ENCODE assay signal across 17 cellular contexts in the genomic region with DNA sequence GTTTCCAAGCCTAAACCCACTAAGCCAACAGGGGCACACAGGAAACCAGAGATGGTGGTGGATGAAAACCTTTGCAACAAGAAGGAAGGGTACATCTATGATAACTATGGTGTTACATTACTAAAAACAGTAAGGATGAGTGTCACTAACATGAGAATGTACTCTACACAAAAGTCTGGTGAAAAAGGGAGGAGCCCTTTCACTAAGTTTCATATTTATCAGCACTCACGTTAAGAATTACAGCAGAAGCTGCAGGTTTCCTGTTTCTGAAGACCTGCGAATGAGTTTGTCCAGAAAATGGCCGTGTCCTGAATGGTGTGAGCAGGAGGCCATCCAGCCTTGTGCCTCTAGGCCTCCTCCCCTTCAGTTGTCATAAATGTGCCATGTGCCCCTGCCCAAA. TPM values are rescaled to one million over a fixed set of nuclear protein-coding genes. Genes with fewer than 3 reads are reported as not detected.
A peak's percentile ranks its signal among the peaks of the same experiment; 100 is the strongest.
DNase-seq lines count a peak whose midpoint lies in the region; ATAC-seq, FAIRE-seq and TF ChIP-seq lines count a peak whose summit lies in the region.
"Had no signal": no experiment of that assay in that cellular context is flagged by ENCODE, and none has a peak within 500 bp of the region (broad histone marks: within the 10 kb centered on the region; RNA-seq: fewer than 3 reads in every experiment).

No MANE protein-coding gene starts in this region.

- intact Hi-C loops in activated CD4-positive, alpha-beta T cell treated with anti-CD3 and anti-CD28 coated beads, Interleukin-2, amount 10 ng/mL, durations not matched to agents 24 days and 14 days (cut with micrococcal nuclease) = loop anchor here (1.0 to 10.0 kb wide), 4 partner anchors 8 to 812 kb away; partner anchors contain the start of gene MX1
- intact Hi-C loops in GM12878 (cut with micrococcal nuclease; ENCODE audit: unreplicated experiment) = loop anchor here (5.0 to 10.0 kb wide), 3 partner anchors 51 to 301 kb away; no protein-coding TSS in a partner anchor

- H3K9me3 Mint-ChIP-seq in activated CD4-positive, alpha-beta T cell treated with anti-CD3 and anti-CD28 coated beads, Interleukin-2, amount 10 ng/mL, durations not matched to agents 24 days and 14 days = peaks cover 6% of the 10 kb centered on the region
- H3K9me3 Mint-ChIP-seq in stimulated activated effector memory CD8-positive, alpha-beta T cell treated with anti-CD3 and anti-CD28 coated beads, Interleukin-12 subunit alpha, Interleukin-12 subunit beta, amount 100 ng/mL, for 72 hours = no peaks in the 10 kb centered on the region

- H3K4me1 ChIP-seq in MM.1S (ENCODE audit: low read length) = peaks cover 55% of the 10 kb centered on the region
- peaks cover 71% of the 10 kb centered on the region for H3K4me1 ChIP-seq in GM12878 (ENCODE audit: control insufficient read depth, insufficient read depth, low read length)

- H3K9ac ChIP-seq in MM.1S (ENCODE audit: low read length) (no peak overlapping the region), GM12878 (ENCODE audit: control insufficient read depth, insufficient read depth, low read length) (no peak overlapping the region)

- H3K9me3 ChIP-seq in MM.1S (replicated peaks; ENCODE audit: insufficient read depth, low read length) (no peaks in the 10 kb centered on the region), GM12878 (replicated peaks; ENCODE audit: control insufficient read depth, insufficient read depth, low read length) (no peaks in the 10 kb centered on the region)
- H3K9me3 ChIP-seq: A549, right lobe of liver, tibial nerve had no signal

- DNase-seq in activated CD4-positive, alpha-beta T cell treated with anti-CD3 and anti-CD28 coated beads, Interleukin-2, amount 10 ng/mL, durations not matched to agents 24 days and 14 days = peak; percentile 75
- no peak for DNase-seq in activated CD4-positive, alpha-beta T cell treated with anti-CD3 and anti-CD28 coated beads, Interleukin-2, amount 50 U/mL, for 1 hour
- peak; percentile 26 for DNase-seq in MM.1S
- no peak for DNase-seq in GM12878 (ENCODE audit: low read depth, low spot score)
- DNase-seq in stimulated activated effector memory CD8-positive, alpha-beta T cell treated with anti-CD3 and anti-CD28 coated beads, Interleukin-12 subunit alpha, Interleukin-12 subunit beta, amount 100 ng/mL, for 72 hours (ENCODE audit: low spot score in 2 of 2) = no peak
- no peak for DNase-seq in germinal center (ENCODE audit: low spot score)
- DNase-seq in inferior parietal cortex (ENCODE audit: extremely low spot score) = no peak
- DNase-seq: activated gamma-delta T cell, HCEC 1CT, NCI-H1092, NCI-H524, right lobe of liver had no signal

- H3F3A ChIP-seq in MM.1S (ENCODE audit: insufficient read depth, low read length) = peaks cover 42% of the 10 kb centered on the region

- H3K9me2 ChIP-seq in MM.1S (replicated peaks; ENCODE audit: insufficient read depth, low read length) = no peaks in the 10 kb centered on the region

- H3K36me3 ChIP-seq in MM.1S (replicated peaks; ENCODE audit: insufficient read depth, low read length) (no peaks in the 10 kb centered on the region), GM12878 (ENCODE audit: control insufficient read depth in 2 of 2, insufficient read depth in 2 of 2, low read length in 1 of 2) (no peaks in the 10 kb centered on the region)
- H3K36me3 ChIP-seq: right lobe of liver, tibial nerve had no signal

- RAD21 ChIA-PET in GM12878 (lab: Charles Lee; ENCODE audit: unreplicated experiment) = interaction anchor here (0.8 to 5.4 kb wide), 11 partner anchors 10 to 300 kb away, joined by 3 to 60 read pairs (median 12); partner anchors contain the start of gene ABCG1

- WGBS in GM12878 (ENCODE audit: insufficient coverage, insufficient replicate concordance, low lambda C conversion rate, missing lambda C conversion rate) = 2% methylated on average over 3 of the region's 3 CpGs

- peak overlapping the region; percentile 94 for H3K27ac Mint-ChIP-seq in activated CD4-positive, alpha-beta T cell treated with anti-CD3 and anti-CD28 coated beads, Interleukin-2, amount 10 ng/mL, durations not matched to agents 24 days and 14 days
- H3K27ac Mint-ChIP-seq in stimulated activated effector memory CD8-positive, alpha-beta T cell treated with anti-CD3 and anti-CD28 coated beads, Interleukin-12 subunit alpha, Interleukin-12 subunit beta, amount 100 ng/mL, for 72 hours = peak overlapping the region; percentile 33

- peaks cover 72% of the 10 kb centered on the region for H3K4me1 Mint-ChIP-seq in activated CD4-positive, alpha-beta T cell treated with anti-CD3 and anti-CD28 coated beads, Interleukin-2, amount 10 ng/mL, durations not matched to agents 24 days and 14 days
- peaks cover 68% of the 10 kb centered on the region for H3K4me1 Mint-ChIP-seq in stimulated activated effector memory CD8-positive, alpha-beta T cell treated with anti-CD3 and anti-CD28 coated beads, Interleukin-12 subunit alpha, Interleukin-12 subunit beta, amount 100 ng/mL, for 72 hours

- TF ChIP-seq EP300 in GM12878 (IDR thresholded peaks at IDR 0.05; ENCODE audit: borderline replicate concordance in 1 of 2, control insufficient read depth in 1 of 2, low read depth in 2 of 2, low read length in 2 of 2) = no peak

- POLR2A ChIA-PET in GM12878 (lab: Charles Lee) = interaction anchor here (0.7 to 4.4 kb wide), 3 partner anchors 17 to 227 kb away, joined by 3 to 35 read pairs (median 4); partner anchors contain the start of genes ABCG1 and ZBTB21

- H3K4me3 ChIP-seq in MM.1S (ENCODE audit: low read length) (no peak overlapping the region), GM12878 (no peak overlapping the region)
- H3K4me3 ChIP-seq: A549, right lobe of liver, tibial nerve had no signal

- H3K27me3 ChIP-seq in MM.1S (replicated peaks; ENCODE audit: insufficient read depth, low read length) = peaks cover 41% of the 10 kb centered on the region
- H3K27me3 ChIP-seq in GM12878 (replicated peaks in 1 of 2; ENCODE audit: control insufficient read depth in 2 of 2, insufficient read depth in 2 of 2, low read length in 1 of 2) = no peaks in the 10 kb centered on the region
- H3K27me3 ChIP-seq: right lobe of liver, tibial nerve had no signal

- in situ Hi-C loops in GM12878 (cut with MboI) = loop anchor here (5.0 kb wide), 1 partner anchor 301 kb away; no protein-coding TSS in a partner anchor

- CTCF ChIA-PET in GM12878 (lab: Yijun Ruan, JAX) = interaction anchor here (1.3 to 10.6 kb wide), 7 partner anchors 11 to 91 kb away, joined by 4 to 151 read pairs (median 7); no protein-coding TSS in a partner anchor

- H4K20me1 ChIP-seq in MM.1S (ENCODE audit: insufficient read depth, low read length) (no peaks in the 10 kb centered on the region), GM12878 (ENCODE audit: control insufficient read depth, insufficient read depth) (no peaks in the 10 kb centered on the region)

- FAIRE-seq in GM12878 (lab: Jason Lieb, UNC) = peak; percentile 95
- FAIRE-seq: A549, colon, kidney had no signal

- BruUV-seq in GM12878 (replicated peaks; lab: Mats Ljungman, UMichigan) = no TSS peak

- no peak for TF ChIP-seq RAD21 in GM12878 (IDR thresholded peaks at IDR 0.05; ENCODE audit: insufficient read depth, low read depth, low read length)

- H3K79me2 ChIP-seq in MM.1S (ENCODE audit: low read length) = no peaks in the 10 kb centered on the region
- no peaks in the 10 kb centered on the region for H3K79me2 ChIP-seq in GM12878 (ENCODE audit: control insufficient read depth, insufficient read depth, low read length)

- H3K27ac ChIP-seq in MM.1S (ENCODE audit: low read length) = no peak overlapping the region; the same call in 1 of the 2 replicates
- no peak overlapping the region for H3K27ac ChIP-seq in GM12878 (ENCODE audit: control insufficient read depth, insufficient read depth)

- H2AFZ ChIP-seq in MM.1S (ENCODE audit: low read length) (no peak overlapping the region), GM12878 (ENCODE audit: control insufficient read depth, low read depth, low read length) (no peak overlapping the region)

- peak overlapping the region; percentile 55 for H3K4me3 Mint-ChIP-seq in activated CD4-positive, alpha-beta T cell treated with anti-CD3 and anti-CD28 coated beads, Interleukin-2, amount 10 ng/mL, durations not matched to agents 24 days and 14 days
- peak overlapping the region; percentile 65 for H3K4me3 Mint-ChIP-seq in stimulated activated effector memory CD8-positive, alpha-beta T cell treated with anti-CD3 and anti-CD28 coated beads, Interleukin-12 subunit alpha, Interleukin-12 subunit beta, amount 100 ng/mL, for 72 hours

- H3K36me3 Mint-ChIP-seq in activated CD4-positive, alpha-beta T cell treated with anti-CD3 and anti-CD28 coated beads, Interleukin-2, amount 10 ng/mL, durations not matched to agents 24 days and 14 days (ENCODE audit: low read depth) = peaks cover 2% of the 10 kb centered on the region
- peaks cover 6% of the 10 kb centered on the region for H3K36me3 Mint-ChIP-seq in stimulated activated effector memory CD8-positive, alpha-beta T cell treated with anti-CD3 and anti-CD28 coated beads, Interleukin-12 subunit alpha, Interleukin-12 subunit beta, amount 100 ng/mL, for 72 hours

- TF ChIP-seq CTCF in MM.1S (IDR thresholded peaks at IDR 0.05; ENCODE audit: low read length) = no peak
- no peak for TF ChIP-seq CTCF in GM12878 (IDR thresholded peaks at IDR 0.05 in 2 of 3, conservative IDR thresholded peaks at IDR 0.05 in 1 of 3; ENCODE audit: control insufficient read depth in 2 of 3, extremely low read depth in 1 of 3, insufficient read depth in 1 of 3, low read depth in 3 of 3, low read length in 3 of 3)

- SMC1A ChIA-PET in GM12878 (lab: Charles Lee; ENCODE audit: uncharacterized antibody, unreplicated experiment) = interaction anchor here (0.7 to 7.8 kb wide), 16 partner anchors 8 to 300 kb away, joined by 3 to 77 read pairs (median 13); partner anchors contain the start of gene ABCG1

- no peaks in the 10 kb centered on the region for H3K27me3 Mint-ChIP-seq in activated CD4-positive, alpha-beta T cell treated with anti-CD3 and anti-CD28 coated beads, Interleukin-2, amount 10 ng/mL, durations not matched to agents 24 days and 14 days

- 0 out of 3 replicates have a peak, but pooled peaks have one; percentile 1 for ATAC-seq in GM12878
- peak; percentile 51 for ATAC-seq in stimulated activated effector memory CD8-positive, alpha-beta T cell treated with anti-CD3 and anti-CD28 coated beads, Interleukin-12 subunit alpha, Interleukin-12 subunit beta, amount 100 ng/mL, for 72 hours
- ATAC-seq in GM21717 (IDR thresholded peaks at IDR 0.05; ENCODE audit: unreplicated experiment) = no peak
- ATAC-seq: A549 had no signal

- peak; percentile 33; the same call in 1 of the 2 replicates for TF ChIP-seq POLR2A in GM12878 (IDR thresholded peaks at IDR 0.05; ENCODE audit: low read depth, low read length)

- H3K4me2 ChIP-seq in MM.1S (ENCODE audit: low read depth, low read length) = peak overlapping the region; percentile 31; the same call in 1 of the 2 replicates
- peak overlapping the region; percentile 47 for H3K4me2 ChIP-seq in GM12878 (ENCODE audit: control insufficient read depth, insufficient read depth)
- H3K4me2 ChIP-seq: A549 had no signal

RNA-seq across cellular contexts. Expression of gene ABCG1, which starts 17.8 kb away (rescaled TPM):
- 10.3 and 11.4 TPM in 2 replicates for total RNA-seq in activated CD4-positive, alpha-beta T cell treated with anti-CD3 and anti-CD28 coated beads, Interleukin-2, amount 10 ng/mL, durations not matched to agents 24 days and 14 days
- 8.0 TPM in 2 replicates for total RNA-seq in GM12878 (2013; cell fraction: nucleolus; rRNA removed)
- 8.8 and 9.2 TPM in 2 replicates for total RNA-seq in GM12878 (2014; rRNA removed)
- 5.3 and 6.2 TPM in 2 replicates for total RNA-seq in GM12878 (2014; rRNA removed; fragmentation: Illumina TruSeq; extraction: Trizol)
- 11.2 and 12.4 TPM in 2 replicates for total RNA-seq in GM12878 (2021)
- polyA plus RNA-seq in GM12878 (2011; ENCODE audit: low read depth) = 1.2 TPM
- 14.0 and 19.3 TPM in 2 replicates for polyA plus RNA-seq in GM12878 (2011; rRNA removed)
- 23.8 and 25.9 TPM in 2 replicates for polyA plus RNA-seq in GM12878 (2011; cell fraction: cytosol; rRNA removed)
- polyA plus RNA-seq in GM12878 (2011; cell fraction: nucleus; rRNA removed) = 34.2 and 36.9 TPM in 2 replicates
- polyA plus RNA-seq in GM12878 (2012) = 1.5 and 4.0 TPM in 2 replicates
- polyA plus RNA-seq in GM12878 (2014; fragmentation: Illumina TruSeq; extraction: Trizol) = 5.9 and 6.1 TPM in 2 replicates
- 1 to 10 TPM; 2.9 to 3.0 TPM for polyA plus RNA-seq in GM12878 (2014; fragmentation: Nextera tagmentation; extraction: Ambion mirVana)
- 6.9 and 8.0 TPM in 2 replicates for polyA plus RNA-seq in GM12878 (2014; rRNA removed)
- 1 to 10 TPM in 1 of 2 experiments, under 1 TPM in 1; 0.59 to 1.3 TPM for polyA plus RNA-seq in GM12878 (2016; fragmentation: Nextera tagmentation; extraction: Ambion mirVana)
- 25.7 and 35.5 TPM in 2 replicates for polyA minus RNA-seq in GM12878 (2011; rRNA and poly(A)+ RNA removed)
- polyA minus RNA-seq in GM12878 (2011; cell fraction: cytosol; rRNA and poly(A)+ RNA removed) = 9.1 and 12.7 TPM in 2 replicates
- polyA minus RNA-seq in GM12878 (2011; cell fraction: nucleus; rRNA and poly(A)+ RNA removed) = 9.8 and 15.8 TPM in 2 replicates

Comparison
In these comparisons a context has a peak if more than half of its experiments do, and no peak if none do; other contexts are left out.
1. DNase-seq: peak in activated CD4-positive, alpha-beta T cell treated with anti-CD3 and anti-CD28 coated beads, Interleukin-2, amount 10 ng/mL, durations not matched to agents 24 days and 14 days (single experiment) and MM.1S (single experiment); none in activated CD4-positive, alpha-beta T cell treated with anti-CD3 and anti-CD28 coated beads, Interleukin-2, amount 50 U/mL, for 1 hour (single experiment), GM12878 (single experiment), stimulated activated effector memory CD8-positive, alpha-beta T cell treated with anti-CD3 and anti-CD28 coated beads, Interleukin-12 subunit alpha, Interleukin-12 subunit beta, amount 100 ng/mL, for 72 hours (0 of 2), germinal center (single experiment) and inferior parietal cortex (single experiment).